Comparison of ENCODE assay signal across 21 cellular contexts in genomic region chr6:170229851-170230519, GRCh38.
DNase-seq lines count a peak whose midpoint lies in the region; ATAC-seq, FAIRE-seq and TF ChIP-seq lines count a peak whose summit lies in the region.
"Had no signal": no experiment of that assay in that cellular context is flagged by ENCODE, and none has a peak within 500 bp of the region (broad histone marks: within the 10 kb centered on the region; RNA-seq: fewer than 3 reads in every experiment).

No MANE protein-coding gene starts in this region.

- WGBS in neuronal stem cell (ENCODE audit: extremely low coverage in 2 of 2, insufficient read length in 2 of 2, insufficient replicate concordance in 1 of 2), 2 donors = no CpG with 5 or more reads among the region's 25 CpGs
- 80 to 88% methylated on average over 6 to 24 of the region's 25 CpGs for WGBS in upper lobe of left lung, 2 donors

- H2AK5ac ChIP-seq in neuronal stem cell (ENCODE audit: low read depth, low read length) = peak overlapping the region; percentile 58

- H3K27ac ChIP-seq in kidney (ENCODE audit: low read depth in 2 of 2, low read length in 2 of 2) (no peak overlapping the region), neuronal stem cell (replicated peaks; ENCODE audit: low read length) (no peak overlapping the region), upper lobe of left lung (no peak overlapping the region)
- H3K27ac ChIP-seq: SK-N-MC had no signal

- no peak overlapping the region for H4K8ac ChIP-seq in neuronal stem cell (ENCODE audit: low read depth, low read length)

- no peaks in the 10 kb centered on the region for H3K79me1 ChIP-seq in neuronal stem cell (ENCODE audit: low read depth, low read length)

- H3K23ac ChIP-seq in neuronal stem cell (ENCODE audit: low read depth, low read length, poor library complexity) = no peak overlapping the region

- no peak for FAIRE-seq in kidney (lab: Jason Lieb, UNC)

- TF ChIP-seq CTCF in kidney (IDR thresholded peaks at IDR 0.05; ENCODE audit: borderline replicate concordance, extremely low read depth, insufficient read depth) (no peak), upper lobe of left lung (IDR thresholded peaks at IDR 0.05) (no peak)

- no peak for TF ChIP-seq POLR2A in upper lobe of left lung (IDR thresholded peaks at IDR 0.05)

- no peak for TF ChIP-seq EP300 in upper lobe of left lung (IDR thresholded peaks at IDR 0.05)

- DNase-seq in cardiac septum (ENCODE audit: low spot score) (peak; percentile 68), kidney (peak; percentile 51), neuronal stem cell (ENCODE audit: low spot score) (no peak), upper lobe of left lung (peak in 1 of 2 donors; percentile 29), HuH-7 (ENCODE audit: low spot score) (no peak), NCI-H146 treated with DMSO at 0.1 percent for 48 hours (lab: John Stamatoyannopoulos, UW; ENCODE audit: unreplicated experiment) (no peak), NCI-H128 (lab: John Stamatoyannopoulos, UW; ENCODE audit: unreplicated experiment) (no peak)
- no peak for DNase-seq in stimulated activated naive CD4-positive, alpha-beta T cell treated with Interleukin-2 at 50 U/mL for 16 hours (lab: John Stamatoyannopoulos, UW)
- DNase-seq: AML-193, DMS79 treated with DMSO at 0.1 percent for 48 hours, H7, HFFc6, NCI-H1048, NCI-H1436 treated with DMSO at 0.1 percent for 48 hours, NCI-H2029 treated with DMSO at 0.1 percent for 48 hours, NCI-H2171, NCI-H446, NCI-H526 treated with DMSO at 0.1 percent for 48 hours, SHP77 had no signal

- peak overlapping the region; percentile 32 for H2BK120ac ChIP-seq in neuronal stem cell (ENCODE audit: low read depth, low read length)

- H2BK5ac ChIP-seq in neuronal stem cell (ENCODE audit: low read length) = peak overlapping the region; percentile 78

- no peak overlapping the region for H2AFZ ChIP-seq in neuronal stem cell (ENCODE audit: low read length)

- peak overlapping the region; percentile 74 for H3K18ac ChIP-seq in neuronal stem cell (ENCODE audit: low read length)

- no peak overlapping the region for H3K4me3 ChIP-seq in kidney (ENCODE audit: low read length in 2 of 2)
- no peak overlapping the region for H3K4me3 ChIP-seq in neuronal stem cell (ENCODE audit: low read length in 2 of 2)
- no peak overlapping the region for H3K4me3 ChIP-seq in upper lobe of left lung
- H3K4me3 ChIP-seq: SK-N-MC had no signal

- no peaks in the 10 kb centered on the region for H3K9me3 ChIP-seq in kidney (ENCODE audit: control insufficient read depth in 1 of 2, low read length in 2 of 2)
- H3K9me3 ChIP-seq in neuronal stem cell (replicated peaks in 1 of 2; ENCODE audit: control insufficient read depth in 2 of 2, insufficient read depth in 1 of 2, low read depth in 1 of 2, low read length in 2 of 2) = no peaks in the 10 kb centered on the region
- no peaks in the 10 kb centered on the region for H3K9me3 ChIP-seq in upper lobe of left lung

- no peak overlapping the region for H3K4me2 ChIP-seq in neuronal stem cell (ENCODE audit: insufficient read depth, low read length, poor library complexity, severe bottlenecking)

- H2BK15ac ChIP-seq in neuronal stem cell (ENCODE audit: low read length) = peak overlapping the region; percentile 19

- peak overlapping the region; percentile 82 for H2BK12ac ChIP-seq in neuronal stem cell (ENCODE audit: low read length)

- H3K9ac ChIP-seq in kidney (ENCODE audit: low read length in 2 of 2) (no peak overlapping the region), neuronal stem cell (ENCODE audit: low read depth, low read length, poor library complexity) (no peak overlapping the region)

- intact Hi-C loops in cardiac septum (cut with DNase I) = no loop called here
- intact Hi-C loops in kidney (cut with DNase I) = no loop called here

- H4K91ac ChIP-seq in neuronal stem cell (ENCODE audit: low read depth, low read length, poor library complexity) = peak overlapping the region; percentile 18

- H3K4ac ChIP-seq in neuronal stem cell (ENCODE audit: low read length) = no peak overlapping the region

- H3K36me3 ChIP-seq in kidney (ENCODE audit: control insufficient read depth in 1 of 2, insufficient read depth in 2 of 2, low read length in 2 of 2) (no peaks in the 10 kb centered on the region), neuronal stem cell (replicated peaks in 1 of 2; ENCODE audit: control insufficient read depth in 2 of 2, insufficient read depth in 2 of 2, low read length in 2 of 2) (peaks cover 0 to 2% of the 10 kb centered on the region in 2 donors), upper lobe of left lung (no peaks in the 10 kb centered on the region)

- no peak overlapping the region for H3K14ac ChIP-seq in neuronal stem cell (ENCODE audit: low read length)

- H3K27me3 ChIP-seq in neuronal stem cell (ENCODE audit: control insufficient read depth in 3 of 3, insufficient read depth in 3 of 3, low read depth in 1 of 3, low read length in 3 of 3) = peaks cover 0 to 4% (median 0%) of the 10 kb centered on the region in 3 experiments
- H3K27me3 ChIP-seq in upper lobe of left lung = no peaks in the 10 kb centered on the region

- H3K4me1 ChIP-seq in kidney (ENCODE audit: control insufficient read depth in 1 of 2, insufficient read depth in 1 of 2, low read depth in 1 of 2, low read length in 2 of 2) (no peaks in the 10 kb centered on the region), neuronal stem cell (ENCODE audit: control insufficient read depth in 2 of 2, insufficient read depth in 1 of 2, low read depth in 1 of 2, low read length in 2 of 2) (peaks cover 33 to 37% of the 10 kb centered on the region in 2 donors), upper lobe of left lung (peaks cover 0 to 10% (median 7%) of the 10 kb centered on the region in 4 donors)

- peak; percentile 15 to 34 for ATAC-seq in upper lobe of left lung (ENCODE audit: low FRiP score in 2 of 2)
- ATAC-seq: Panc1 had no signal

Comparison
In these comparisons a context has a peak if more than half of its experiments do, and no peak if none do; other contexts are left out.
1. DNase-seq: peak in cardiac septum (single experiment) and kidney (single experiment); none in neuronal stem cell (single experiment), HuH-7 (single experiment), stimulated activated naive CD4-positive, alpha-beta T cell treated with Interleukin-2 at 50 U/mL for 16 hours (single experiment), NCI-H146 treated with DMSO at 0.1 percent for 48 hours (single experiment) and NCI-H128 (single experiment).